In genomic region chr1:203289982-203290260, GRCh38 we compare ENCODE assay signal across 9 cellular contexts. TPM values are rescaled to one million over a fixed set of nuclear protein-coding genes. Genes with fewer than 3 reads are reported as not detected.
DNase-seq lines count a peak whose midpoint lies in the region; ATAC-seq, FAIRE-seq and TF ChIP-seq lines count a peak whose summit lies in the region.
"Had no signal": no experiment of that assay in that cellular context is flagged by ENCODE, and none has a peak within 500 bp of the region (broad histone marks: within the 10 kb centered on the region; RNA-seq: fewer than 3 reads in every experiment).

No MANE protein-coding gene starts in this region.

- H3K23ac ChIP-seq in H1 (ENCODE audit: insufficient read length) = no peak overlapping the region

- no peaks in the 10 kb centered on the region; the same call in 1 of the 2 replicates for H3K23me2 ChIP-seq in H1 (ENCODE audit: low read depth, low read length)

- H3K27me3 ChIP-seq in CD8-positive, alpha-beta T cell (ENCODE audit: insufficient read depth, low read length) = no peaks in the 10 kb centered on the region
- H3K27me3 ChIP-seq in H1 (replicated peaks in 1 of 4; ENCODE audit: control insufficient read depth in 3 of 4, extremely low read depth in 1 of 4, insufficient read depth in 3 of 4, low read length in 3 of 4) (peaks cover 0 to 20% (median 13%) of the 10 kb centered on the region in 4 experiments; a peak in 4 of 7 replicates), ovary (no peaks in the 10 kb centered on the region)

- H3K4ac ChIP-seq in H1 (replicated peaks; ENCODE audit: insufficient read length, low read depth, low read length) = no peak overlapping the region

- POLR2A ChIA-PET in CD8-positive, alpha-beta T cell (lab: Charles Lee) = interaction anchor here (1.0 to 7.1 kb wide), 9 partner anchors 10 to 50 kb away, joined by 3 to 155 read pairs (median 22); no protein-coding TSS in a partner anchor
- POLR2A ChIA-PET in H1 (lab: Charles Lee; ENCODE audit: partially characterized antibody) = interaction anchor here (1.2 to 2.6 kb wide), 4 partner anchors 9 to 18 kb away, joined by 3 to 8 read pairs (median 6); no protein-coding TSS in a partner anchor

- no peak overlapping the region for H2BK15ac ChIP-seq in H1 (ENCODE audit: low read length)

- H3K79me1 ChIP-seq in H1 (ENCODE audit: low read depth, low read length) = no peaks in the 10 kb centered on the region

- no peaks in the 10 kb centered on the region for H3K36me3 Mint-ChIP-seq in CD8-positive, alpha-beta T cell

- H2BK5ac ChIP-seq in H1 (ENCODE audit: low read depth, low read length) = no peak overlapping the region; the same call in 1 of the 2 replicates

- H4K91ac ChIP-seq in H1 (replicated peaks; ENCODE audit: insufficient read length, low read length) = no peak overlapping the region

- H4K20me1 ChIP-seq in H1 (replicated peaks in 1 of 2; ENCODE audit: control insufficient read depth in 1 of 2, insufficient read depth in 2 of 2, low read length in 2 of 2) = no peaks in the 10 kb centered on the region

- peaks cover 62% of the 10 kb centered on the region for H3K4me1 ChIP-seq in CD8-positive, alpha-beta T cell (ENCODE audit: insufficient read depth, low read length)
- H3K4me1 ChIP-seq in H1 (replicated peaks in 1 of 4; ENCODE audit: control insufficient read depth in 3 of 4, insufficient read depth in 4 of 4, low read length in 3 of 4) (peaks cover 15 to 34% (median 22%) of the 10 kb centered on the region in 4 experiments), ovary (ENCODE audit: insufficient read depth) (peaks cover 23% of the 10 kb centered on the region)

- no peak for DNase-seq in CD8-positive, alpha-beta T cell
- peak; percentile 60 for DNase-seq in NCI-H2196 (lab: John Stamatoyannopoulos, UW; ENCODE audit: unreplicated experiment)
- no peak for DNase-seq in H1 (ENCODE audit: low read depth in 1 of 2, low spot score in 2 of 2)
- DNase-seq in ovary = no peak
- DNase-seq in NCI-H1105 treated with DMSO at 0.1 percent for 48 hours (lab: John Stamatoyannopoulos, UW) = no peak
- no peak for DNase-seq in NCI-H2029 (lab: John Stamatoyannopoulos, UW)

- no peak overlapping the region for H2AFZ ChIP-seq in H1 (ENCODE audit: low read length)

- TF ChIP-seq CTCF in CD8-positive, alpha-beta T cell (IDR thresholded peaks at IDR 0.05) = no peak
- TF ChIP-seq CTCF in H1 (IDR thresholded peaks at IDR 0.05; ENCODE audit: control extremely low read depth in 1 of 3, insufficient read depth in 1 of 3, low read depth in 1 of 3, low read length in 3 of 3) (no peak), ovary (IDR thresholded peaks at IDR 0.05) (peak in 1 of 3 donors; percentile 1)

- peak overlapping the region; percentile 72 for H3K4me3 Mint-ChIP-seq in CD8-positive, alpha-beta T cell

- TF ChIP-seq RAD21 in H1 (IDR thresholded peaks at IDR 0.05 in 1 of 2, conservative IDR thresholded peaks at IDR 0.05 in 1 of 2; ENCODE audit: low read depth in 2 of 2, low read length in 2 of 2) = no peak

- peak overlapping the region; percentile 69 to 75 for H3K4me2 ChIP-seq in H1 (ENCODE audit: insufficient read depth in 1 of 2, low read depth in 2 of 2, low read length in 2 of 2)

- ATAC-seq in CD8-positive, alpha-beta T cell = no peak
- ATAC-seq in GM18861 (IDR thresholded peaks at IDR 0.05; ENCODE audit: unreplicated experiment) (no peak), HG03439 (IDR thresholded peaks at IDR 0.05; ENCODE audit: unreplicated experiment) (no peak)

- H3K36me3 ChIP-seq in CD8-positive, alpha-beta T cell (ENCODE audit: insufficient read depth, low read length) = no peaks in the 10 kb centered on the region
- H3K36me3 ChIP-seq in H1 (ENCODE audit: control insufficient read depth in 2 of 4, insufficient read depth in 4 of 4, low read length in 3 of 4) (no peaks in the 10 kb centered on the region), ovary (no peaks in the 10 kb centered on the region)
- H3K36me3 ChIP-seq: SJSA1 had no signal

- H3K14ac ChIP-seq in H1 (ENCODE audit: insufficient read length) = no peak overlapping the region

- peak overlapping the region; percentile 88; the same call in 1 of the 2 replicates for H2BK12ac ChIP-seq in H1 (ENCODE audit: low read depth, low read length)

- CTCF ChIA-PET in CD8-positive, alpha-beta T cell (lab: Charles Lee) = interaction anchor here (1.0 to 22.4 kb wide), 8 partner anchors 17 to 199 kb away, joined by 3 to 388 read pairs (median 10); partner anchors contain the start of gene BTG2
- CTCF ChIA-PET in H1 (lab: Charles Lee; ENCODE audit: partially characterized antibody) = interaction anchor here (0.6 to 39.0 kb wide), 6 partner anchors 17 to 1211 kb away, joined by 3 to 785 read pairs (median 8); no protein-coding TSS in a partner anchor

- H4K8ac ChIP-seq in H1 (ENCODE audit: extremely low read depth, insufficient read depth, low read length) = peak overlapping the region; percentile 60; the same call in 1 of the 2 replicates

- peak overlapping the region; percentile 79 for H2AK5ac ChIP-seq in H1 (ENCODE audit: low read depth, low read length)

- H2BK20ac ChIP-seq in H1 (ENCODE audit: low read length) = no peak overlapping the region

- TF ChIP-seq EP300 in H1 (IDR thresholded peaks at IDR 0.05; ENCODE audit: borderline replicate concordance in 1 of 2, low read depth in 2 of 2, low read length in 2 of 2) (no peak), ovary (IDR thresholded peaks at IDR 0.05) (no peak)

- H3K9me3 Mint-ChIP-seq in CD8-positive, alpha-beta T cell = no peaks in the 10 kb centered on the region

- peak overlapping the region; percentile 100 for H3K27ac ChIP-seq in CD8-positive, alpha-beta T cell (ENCODE audit: low read depth, low read length)
- H3K27ac ChIP-seq in H1 (ENCODE audit: low read depth, low read length) (peak overlapping the region; percentile 49; the same call in 1 of the 2 replicates), ovary (peak overlapping the region; percentile 90 to 94)
- H3K27ac ChIP-seq: SJSA1 had no signal

- H3K9me3 ChIP-seq in CD8-positive, alpha-beta T cell (ENCODE audit: low read length) = no peaks in the 10 kb centered on the region
- H3K9me3 ChIP-seq in H1 (ENCODE audit: insufficient read depth in 2 of 2, low read depth in 1 of 2, low read length in 1 of 2) (no peaks in the 10 kb centered on the region), ovary (no peaks in the 10 kb centered on the region)
- H3K9me3 ChIP-seq: SJSA1 had no signal

- no peak overlapping the region for H3K18ac ChIP-seq in H1 (ENCODE audit: extremely low read depth, low read length)

- H3K4me1 Mint-ChIP-seq in CD8-positive, alpha-beta T cell (ENCODE audit: low read depth) = peaks cover 81% of the 10 kb centered on the region

- H3K27me3 Mint-ChIP-seq in CD8-positive, alpha-beta T cell (ENCODE audit: low read depth) = no peaks in the 10 kb centered on the region

- TF ChIP-seq POLR2A in H1 (IDR thresholded peaks at IDR 0.05; ENCODE audit: control extremely low read depth in 1 of 2, low read depth in 2 of 2, low read length in 2 of 2) (no peak), ovary (IDR thresholded peaks at IDR 0.05) (no peak)

- peak overlapping the region; percentile 98 for H3K27ac Mint-ChIP-seq in CD8-positive, alpha-beta T cell

- no peak overlapping the region for H3K56ac ChIP-seq in H1 (replicated peaks; ENCODE audit: insufficient read length, low read depth, low read length)

- H2BK120ac ChIP-seq in H1 (replicated peaks; ENCODE audit: low read depth, low read length) = no peak overlapping the region

- FAIRE-seq in H1 (lab: Jason Lieb, UNC) = no peak

- 74% methylated on average over 2 of the region's 2 CpGs; no CpG with 5 or more reads in 1 of the 2 experiments for WGBS in H1 (ENCODE audit: extremely low coverage in 1 of 2, insufficient coverage in 1 of 2, insufficient read length in 1 of 2, insufficient replicate concordance in 2 of 2, low coverage in 1 of 2, low lambda C conversion rate in 2 of 2, missing lambda C conversion rate in 1 of 2), 2 experiments
- 36 to 40% (median 38%) methylated on average over 2 of the region's 2 CpGs for WGBS in ovary, 3 donors

- no peak overlapping the region for H4K5ac ChIP-seq in H1 (ENCODE audit: insufficient read length, low read depth, low read length)

- intact Hi-C loops in CD8-positive, alpha-beta T cell (cut with DNase I, micrococcal nuclease) = loop anchor here (1.0 to 5.0 kb wide), 5 partner anchors 15 to 317 kb away; partner anchors contain the start of gene BTG2 (in 2 of the 2)
- intact Hi-C loops in ovary (cut with DNase I) = no loop called here

- H3K79me2 ChIP-seq in H1 (ENCODE audit: control insufficient read depth in 1 of 2, insufficient read depth in 2 of 2, low read length in 2 of 2) = no peaks in the 10 kb centered on the region

- H3K4me3 ChIP-seq in CD8-positive, alpha-beta T cell (ENCODE audit: low read depth, low read length) = peak overlapping the region; percentile 61
- H3K4me3 ChIP-seq in H1 (ENCODE audit: extremely low read depth in 1 of 4, insufficient read depth in 2 of 4, low read depth in 3 of 4, low read length in 4 of 4) (peak overlapping the region in 2 of 4 experiments; percentile 21 to 53; a peak in 2 of 8 replicates), ovary (no peak overlapping the region)
- H3K4me3 ChIP-seq: SJSA1 had no signal

- peak overlapping the region in 3 of 4 experiments; percentile 54 to 69 (median 69); a peak in 4 of 7 replicates for H3K9ac ChIP-seq in H1 (replicated peaks in 1 of 4; ENCODE audit: extremely low read depth in 1 of 4, low read depth in 3 of 4, low read length in 3 of 4)

TF ChIP-seq in H1, 55 proteins besides CTCF, POLR2A, EP300 and RAD21:
- TF ChIP-seq SAP30 (IDR thresholded peaks at IDR 0.05; ENCODE audit: insufficient read depth, insufficient replicate concordance, low read length) = no peak
- no peak for TF ChIP-seq TAF1 (IDR thresholded peaks at IDR 0.05; ENCODE audit: low read depth, low read length)
- TF ChIP-seq TEAD4 (IDR thresholded peaks at IDR 0.05; ENCODE audit: low read depth, low read length) = no peak
- peak; percentile 18; the same call in 1 of the 2 replicates for TF ChIP-seq PHF8 (conservative IDR thresholded peaks at IDR 0.05; ENCODE audit: low read depth, low read length)

RNA-seq across cellular contexts. Expression of gene BTG2, which starts 15.4 kb away (rescaled TPM):
- total RNA-seq in CD8-positive, alpha-beta T cell = 100 to 1,000 TPM; 751 to 765 TPM
- total RNA-seq in H1 (2021; fragmentation: NEBNext Ultra II Directional; extraction: Animal tissue kit (Norgen Biotek cat#: 25700)) = 4.1 and 4.8 TPM in 2 replicates
- polyA plus RNA-seq in H1 (2011; rRNA removed) (11.0 and 15.1 TPM in 2 replicates), ovary (100 to 1,000 TPM; 113 to 167 TPM)
- 10.1 TPM for polyA plus RNA-seq in H1 (2011; cell fraction: cytosol; rRNA removed)
- polyA plus RNA-seq in H1 (2011; cell fraction: nucleus; rRNA removed) = 10.0 TPM
- 5.6 to 6.3 TPM (median 5.9 TPM) in 4 replicates for polyA plus RNA-seq in H1 (2012, experiment 1 of 2)
- polyA plus RNA-seq in H1 (2012, experiment 2 of 2) = 7.6 TPM
- polyA plus RNA-seq in H1 (2013, experiment 1 of 2) = 2.1 TPM
- polyA plus RNA-seq in H1 (2013, experiment 2 of 2) = 2.6 TPM
- 7.2 and 7.6 TPM in 2 replicates for polyA minus RNA-seq in H1 (2011; rRNA and poly(A)+ RNA removed)
- polyA minus RNA-seq in H1 (2011; cell fraction: cytosol; rRNA and poly(A)+ RNA removed) = 9.8 TPM
- 19.8 TPM for polyA minus RNA-seq in H1 (2011; cell fraction: nucleus; rRNA and poly(A)+ RNA removed)
- 100 to 1,000 TPM; 124 to 395 (median 220) TPM for total RNA-seq in ovary

Comparison
In these comparisons a context has a peak if more than half of its experiments do, and no peak if none do; other contexts are left out.
1. H3K27ac ChIP-seq: peak in every context shown above with its lines; median percentile 100 in CD8-positive, alpha-beta T cell; 92 in ovary; 49 in H1.
2. RNA of gene BTG2, which starts 15.4 kb away (total RNA-seq): 751 to 765 TPM in CD8-positive, alpha-beta T cell and 124 to 395 TPM in ovary; 4.1 to 4.8 TPM in H1; every median in the first group is over 10 times any median in the second.
3. intact Hi-C loops: an anchor here in CD8-positive, alpha-beta T cell (1.0 to 5.0 kb wide); none called in ovary.